In genomic region chr4:89901808-89902431, GRCh38 we compare ENCODE assay signal across 8 cellular contexts. TPM values are rescaled to one million over a fixed set of nuclear protein-coding genes. Genes with fewer than 3 reads are reported as not detected.
DNase-seq lines count a peak whose midpoint lies in the region; ATAC-seq and TF ChIP-seq lines count a peak whose summit lies in the region.
"Not testable (repeated sequence)": the region's sequence is repeated elsewhere in the genome, so short reads cannot be mapped to it uniquely, and the experiment has no call there.

No MANE protein-coding gene starts in this region.

- H3K27me3 ChIP-seq in neuronal stem cell (ENCODE audit: control insufficient read depth in 3 of 3, insufficient read depth in 3 of 3, low read depth in 1 of 3, low read length in 3 of 3); upper lobe of left lung: not testable (repeated sequence)

- in situ Hi-C loops in GM13977 (cut with MboI; ENCODE audit: low pct_unique_long_range_greater_than_20kb, low sequenced_read_pairs, unreplicated experiment) = not testable (repeated sequence)

- TF ChIP-seq POLR2A in NB4 (IDR thresholded peaks at IDR 0.05; ENCODE audit: extremely low read depth, insufficient read length); upper lobe of left lung (IDR thresholded peaks at IDR 0.05): not testable (repeated sequence)

- H3K18ac ChIP-seq in neuronal stem cell (ENCODE audit: low read length) = not testable (repeated sequence)

- H4K91ac ChIP-seq in neuronal stem cell (ENCODE audit: low read depth, low read length, poor library complexity) = not testable (repeated sequence)

- not testable (repeated sequence) for H2BK5ac ChIP-seq in neuronal stem cell (ENCODE audit: low read length)

- not testable (repeated sequence) for DNase-seq in GM13977 (ENCODE audit: low spot score)
- DNase-seq in NB4 (ENCODE audit: low read depth) (peak; percentile 54), SK-N-DZ (ENCODE audit: low spot score) (peak; percentile 71), foreskin fibroblast (peak; percentile 41 to 83), neuronal stem cell (ENCODE audit: low spot score) (peak; percentile 57), upper lobe of left lung (peak in 1 of 2 donors; percentile 41)
- DNase-seq in activated naive CD4-positive, alpha-beta T cell (lab: John Stamatoyannopoulos, UW) = peak in 3 of 4 experiments; percentile 2 to 13 (median 11)

- TF ChIP-seq CTCF in GM13977 (IDR thresholded peaks at IDR 0.05; ENCODE audit: extremely low read depth, insufficient read depth, missing control alignments) = peak; percentile 67
- peak; percentile 59 for TF ChIP-seq CTCF in NB4 (IDR thresholded peaks at IDR 0.05; ENCODE audit: low read depth, low read length)
- TF ChIP-seq CTCF in foreskin fibroblast (IDR thresholded peaks at IDR 0.05; ENCODE audit: low read depth, low read length) = peak; percentile 75
- peak in 4 of 6 experiments; percentile 37 to 55 (median 40) for TF ChIP-seq CTCF in upper lobe of left lung (IDR thresholded peaks at IDR 0.05)

- not testable (repeated sequence) for H3K4ac ChIP-seq in neuronal stem cell (ENCODE audit: low read length)

- not testable (repeated sequence) for H3K23ac ChIP-seq in neuronal stem cell (ENCODE audit: low read depth, low read length, poor library complexity)

- H3K36me3 ChIP-seq in neuronal stem cell (replicated peaks in 1 of 2; ENCODE audit: control insufficient read depth in 2 of 2, insufficient read depth in 2 of 2, low read length in 2 of 2) = peaks cover 0 to 35% of the 10 kb centered on the region in 2 donors
- not testable (repeated sequence) for H3K36me3 ChIP-seq in upper lobe of left lung

- WGBS in neuronal stem cell (ENCODE audit: extremely low coverage in 2 of 2, insufficient read length in 2 of 2, insufficient replicate concordance in 1 of 2), 2 donors = no CpG with 5 or more reads among the region's 7 CpGs
- WGBS in upper lobe of left lung, 2 donors = 15 to 16% methylated on average over 7 of the region's 7 CpGs

- not testable (repeated sequence) for H3K79me1 ChIP-seq in neuronal stem cell (ENCODE audit: low read depth, low read length)

- not testable (repeated sequence) for TF ChIP-seq EP300 in upper lobe of left lung (IDR thresholded peaks at IDR 0.05)

- H3K9me3 ChIP-seq in neuronal stem cell (replicated peaks in 1 of 2; ENCODE audit: control insufficient read depth in 2 of 2, insufficient read depth in 1 of 2, low read depth in 1 of 2, low read length in 2 of 2); upper lobe of left lung: not testable (repeated sequence)

- ATAC-seq in HG02763 (IDR thresholded peaks at IDR 0.05; ENCODE audit: unreplicated experiment) (peak; percentile 73), upper lobe of left lung (ENCODE audit: low FRiP score in 2 of 2) (peak in 1 of 2 donors; percentile 81)

- H2BK15ac ChIP-seq in neuronal stem cell (ENCODE audit: low read length) = not testable (repeated sequence)

- not testable (repeated sequence) for H2AFZ ChIP-seq in neuronal stem cell (ENCODE audit: low read length)

- not testable (repeated sequence) for H3K4me1 ChIP-seq in neuronal stem cell (ENCODE audit: control insufficient read depth in 2 of 2, insufficient read depth in 1 of 2, low read depth in 1 of 2, low read length in 2 of 2); upper lobe of left lung

- H2AK5ac ChIP-seq in neuronal stem cell (ENCODE audit: low read depth, low read length) = not testable (repeated sequence)

- H3K4me3 ChIP-seq in NB4 (ENCODE audit: low read depth, low read length); foreskin fibroblast (ENCODE audit: low read depth in 1 of 2, low read length in 2 of 2); neuronal stem cell (ENCODE audit: low read length in 2 of 2); upper lobe of left lung: not testable (repeated sequence)

- not testable (repeated sequence) for H3K27ac ChIP-seq in neuronal stem cell (replicated peaks; ENCODE audit: low read length); upper lobe of left lung

- not testable (repeated sequence) for H3K14ac ChIP-seq in neuronal stem cell (ENCODE audit: low read length)

- H3K9ac ChIP-seq in neuronal stem cell (ENCODE audit: low read depth, low read length, poor library complexity) = not testable (repeated sequence)

- not testable (repeated sequence) for H4K8ac ChIP-seq in neuronal stem cell (ENCODE audit: low read depth, low read length)

- H3K4me2 ChIP-seq in neuronal stem cell (ENCODE audit: insufficient read depth, low read length, poor library complexity, severe bottlenecking) = not testable (repeated sequence)

- not testable (repeated sequence) for H2BK120ac ChIP-seq in neuronal stem cell (ENCODE audit: low read depth, low read length)

- H2BK12ac ChIP-seq in neuronal stem cell (ENCODE audit: low read length) = not testable (repeated sequence)

RNA-seq across cellular contexts. Expression of gene MMRN1, which starts 7.3 kb away (rescaled TPM):
- 0.05 and 0.09 TPM in 2 replicates for polyA plus RNA-seq in SK-N-DZ (2014; cell fraction: cytosol; rRNA removed)
- polyA plus RNA-seq in SK-N-DZ (2014; cell fraction: nucleus; rRNA removed) = 1.2 TPM in 1 of 2 replicates, not detected in the other
- 5.1 TPM for polyA plus RNA-seq in neuronal stem cell (2013, experiment 1 of 2)
- polyA plus RNA-seq in neuronal stem cell (2013, experiment 2 of 2) = 5.2 TPM
- 10 to 100 TPM in 5 of 6 donors, 1 to 10 TPM in 1; 2.1 to 43.3 (median 18.7) TPM for total RNA-seq in upper lobe of left lung
